8 cellular contexts compared by ENCODE assay signal in the genomic region with DNA sequence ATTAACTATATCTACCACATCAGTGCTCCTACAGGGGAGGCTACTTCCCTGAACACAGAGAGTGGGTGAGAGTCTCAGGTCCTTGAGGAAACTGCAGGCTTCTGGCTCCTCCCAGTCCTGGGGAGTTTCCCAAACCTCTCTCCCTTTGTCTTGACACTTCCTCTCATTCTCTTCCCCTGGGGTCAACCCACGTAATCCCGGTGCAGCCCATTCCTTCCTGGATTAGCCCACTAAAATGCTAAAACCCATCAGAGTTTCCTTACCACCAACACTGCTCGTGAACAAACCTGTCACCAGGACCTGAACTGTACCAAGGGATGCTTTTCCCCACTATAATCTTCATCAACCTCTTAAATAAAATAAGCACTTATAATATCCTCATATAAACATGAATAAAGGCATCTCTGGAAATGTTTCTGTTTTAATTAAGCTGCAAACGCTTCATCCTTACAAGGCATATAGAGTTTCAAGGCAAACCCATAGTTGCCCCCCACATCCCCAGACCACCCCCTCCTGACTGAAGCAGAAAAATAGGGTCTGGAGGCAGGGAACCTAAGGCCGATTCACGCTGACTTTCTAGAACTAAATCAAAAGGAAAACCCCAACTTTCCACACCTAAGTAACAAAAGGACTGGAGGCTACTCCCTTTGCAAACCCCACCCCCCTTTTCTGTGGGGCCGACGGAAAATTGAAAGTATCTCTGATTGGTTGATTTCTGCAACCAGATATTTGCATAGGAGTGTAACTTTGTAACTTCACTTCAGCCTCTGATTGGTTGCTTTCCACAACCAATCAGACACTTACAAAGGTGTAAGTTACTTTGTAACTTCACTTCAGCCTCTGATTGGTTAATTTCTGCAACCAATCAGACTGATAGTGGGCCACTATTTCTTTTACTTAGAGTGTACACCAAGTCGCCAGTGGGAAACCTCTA. TPM values are rescaled to one million over a fixed set of nuclear protein-coding genes. Genes with fewer than 3 reads are reported as not detected.
A peak's percentile ranks its signal among the peaks of the same experiment; 100 is the strongest.
DNase-seq lines count a peak whose midpoint lies in the region; ATAC-seq and TF ChIP-seq lines count a peak whose summit lies in the region.

No MANE protein-coding gene starts in this region.

- no peak overlapping the region for H3K18ac ChIP-seq in IMR-90 (ENCODE audit: low read depth, low read length)

- TF ChIP-seq POLR2A in IMR-90 (IDR thresholded peaks at IDR 0.05; ENCODE audit: low read depth, low read length) (no peak), suprapubic skin (IDR thresholded peaks at IDR 0.05) (no peak)

- TF ChIP-seq CTCF in IMR-90 (conservative IDR thresholded peaks at IDR 0.05; ENCODE audit: low read depth, low read length), result no peak
- no peak for TF ChIP-seq CTCF in right atrium auricular region (IDR thresholded peaks at IDR 0.05)
- no peak for TF ChIP-seq CTCF in suprapubic skin (IDR thresholded peaks at IDR 0.05)

- 92% methylated on average over 2 of the region's 9 CpGs; no CpG with 5 or more reads in 1 of the 2 experiments for WGBS in IMR-90 (ENCODE audit: extremely low coverage in 2 of 2, insufficient read length in 1 of 2), 2 experiments
- 44% methylated on average over 9 of the region's 9 CpGs for WGBS in suprapubic skin

- H2BK20ac ChIP-seq in IMR-90 (ENCODE audit: low read depth, low read length), result 0 out of 2 replicates have a peak overlapping the region, but pooled peaks have one; percentile 29

- no peak overlapping the region for H3K23ac ChIP-seq in IMR-90 (ENCODE audit: low read depth, low read length)

- no peak overlapping the region for H3K56ac ChIP-seq in IMR-90 (ENCODE audit: extremely low read depth, insufficient read depth, low read length)

- no peak overlapping the region for H3K14ac ChIP-seq in IMR-90 (replicated peaks; ENCODE audit: low read depth, low read length)

- H2BK120ac ChIP-seq in IMR-90 (ENCODE audit: low read depth, low read length), result peak overlapping the region; percentile 68

- H4K91ac ChIP-seq in IMR-90 (ENCODE audit: insufficient read depth, low read depth, low read length), result peak overlapping the region; percentile 54; the same call in 1 of the 2 replicates

- H3K4me1 ChIP-seq in IMR-90 (ENCODE audit: control insufficient read depth, insufficient read depth, low read length) (peaks cover 10% of the 10 kb centered on the region; the same call in 1 of the 2 replicates), right atrium auricular region (peaks cover 0 to 27% of the 10 kb centered on the region in 2 donors), suprapubic skin (peaks cover 37% of the 10 kb centered on the region)

- no peak overlapping the region for H2AK5ac ChIP-seq in IMR-90 (ENCODE audit: low read depth, low read length)

- peak overlapping the region in 1 of 2 experiments; percentile 53; a peak in 1 of 4 replicates for H4K8ac ChIP-seq in IMR-90 (ENCODE audit: low read depth in 2 of 2, low read length in 2 of 2)

- peak; percentile 60 for DNase-seq in activated CD8-positive, alpha-beta memory T cell treated with anti-CD3 and anti-CD28 coated beads, Interleukin-2, amount 50 U/mL, for 48 hours
- DNase-seq in activated CD8-positive, alpha-beta memory T cell treated with anti-CD3 and anti-CD28 coated beads for 24 hours, result no peak
- peak; percentile 30 for DNase-seq in IMR-90
- peak; percentile 65 to 72 for DNase-seq in activated T-cell treated with anti-CD3 and anti-CD28 coated beads, Interleukin-2, amount 50 U/mL, for 48 hours
- DNase-seq in right atrium auricular region (ENCODE audit: low spot score), result no peak
- peak in 1 of 2 donors; percentile 65 for DNase-seq in suprapubic skin (ENCODE audit: low spot score in 2 of 2)
- DNase-seq in left lobe of liver (ENCODE audit: low spot score), result no peak
- DNase-seq in NCI-H345 (lab: John Stamatoyannopoulos, UW), result no peak

- H2BK15ac ChIP-seq in IMR-90 (ENCODE audit: low read depth, low read length), result peak overlapping the region; percentile 30; the same call in 1 of the 3 replicates

- no peak overlapping the region for H3K4me2 ChIP-seq in IMR-90 (ENCODE audit: low read depth, low read length)

- H3K4me3 ChIP-seq in IMR-90 (ENCODE audit: insufficient read depth, low read depth, low read length) (no peak overlapping the region), right atrium auricular region (no peak overlapping the region), suprapubic skin (no peak overlapping the region)

- no peak overlapping the region for H3K9ac ChIP-seq in IMR-90 (ENCODE audit: low read depth, low read length)

- H4K20me1 ChIP-seq in IMR-90 (ENCODE audit: insufficient read depth, low read length), result no peaks in the 10 kb centered on the region

- dilution Hi-C loops in IMR-90 (cut with HindIII; ENCODE audit: low sequenced_read_pairs, unreplicated experiment), result no loop called here

- peak overlapping the region; percentile 46 for H2AFZ ChIP-seq in IMR-90 (replicated peaks; ENCODE audit: low read length, poor library complexity)

- in situ Hi-C loops in IMR-90 (cut with MboI; ENCODE audit: low sequenced_read_pairs), result loop anchor here (10.0 kb wide), 1 partner anchor 430 kb away; no protein-coding TSS in a partner anchor

- H3K36me3 ChIP-seq in IMR-90 (ENCODE audit: control insufficient read depth, insufficient read depth, low read length) (no peaks in the 10 kb centered on the region), right atrium auricular region (no peaks in the 10 kb centered on the region), suprapubic skin (no peaks in the 10 kb centered on the region)

- no peak for TF ChIP-seq EP300 in suprapubic skin (IDR thresholded peaks at IDR 0.05)

- intact Hi-C loops in IMR-90 (cut with micrococcal nuclease), result loop anchor here (5.0 kb wide), 2 partner anchors 133 to 292 kb away; no protein-coding TSS in a partner anchor

- H3K79me1 ChIP-seq in IMR-90 (ENCODE audit: low read depth in 1 of 2, low read length in 2 of 2), result peaks cover 0 to 4% of the 10 kb centered on the region in 2 experiments; a peak in 2 of 4 replicates

- no peaks in the 10 kb centered on the region for H3K9me3 ChIP-seq in IMR-90 (ENCODE audit: control insufficient read depth, insufficient read depth, low read length)
- no peaks in the 10 kb centered on the region for H3K9me3 ChIP-seq in right atrium auricular region
- H3K9me3 ChIP-seq in suprapubic skin, result no peaks in the 10 kb centered on the region

- no peak overlapping the region for H4K5ac ChIP-seq in IMR-90 (ENCODE audit: low read depth, low read length)

- peak overlapping the region; percentile 47 for H2AK9ac ChIP-seq in IMR-90 (replicated peaks; ENCODE audit: low read depth, low read length, poor library complexity)

- no peaks in the 10 kb centered on the region for H3K27me3 ChIP-seq in IMR-90 (ENCODE audit: control insufficient read depth, insufficient read depth, low read length)
- H3K27me3 ChIP-seq in right atrium auricular region, result no peaks in the 10 kb centered on the region
- no peaks in the 10 kb centered on the region for H3K27me3 ChIP-seq in suprapubic skin

- no peak overlapping the region for H2BK5ac ChIP-seq in IMR-90 (ENCODE audit: low read depth, low read length, poor library complexity, severe bottlenecking)

- H3K4ac ChIP-seq in IMR-90 (ENCODE audit: low read depth, low read length), result peak overlapping the region; percentile 30; the same call in 1 of the 2 replicates

- CTCF ChIA-PET in IMR-90 (lab: Yijun Ruan, JAX), result interaction anchor here (0.6 to 2.2 kb wide), 3 partner anchors 96 to 181 kb away, joined by 4 to 6 read pairs (median 5); no protein-coding TSS in a partner anchor

- POLR2A ChIA-PET in IMR-90 (lab: Charles Lee; ENCODE audit: unreplicated experiment), result no interaction called here

- no peak for ATAC-seq in IMR-90 (ENCODE audit: low read depth)
- no peak for ATAC-seq in left lobe of liver

- H3K9me1 ChIP-seq in IMR-90 (ENCODE audit: insufficient read depth, low read length), result no peaks in the 10 kb centered on the region

- no TSS peak for BruUV-seq in IMR-90 (replicated peaks; lab: Mats Ljungman, UMichigan)

- TF ChIP-seq RAD21 in IMR-90 (IDR thresholded peaks at IDR 0.05; ENCODE audit: low read length), result no peak

- no peak overlapping the region for H3K27ac ChIP-seq in IMR-90 (ENCODE audit: insufficient read depth, low read length)
- H3K27ac ChIP-seq in right atrium auricular region, result peak overlapping the region; percentile 35 to 75
- H3K27ac ChIP-seq in suprapubic skin, result peak overlapping the region; percentile 51

TF ChIP-seq in IMR-90, 13 proteins besides CTCF, POLR2A, EP300 and RAD21:
- TF ChIP-seq CHD1 (IDR thresholded peaks at IDR 0.05; ENCODE audit: low read depth, low read length) (no peak), BHLHE40 (IDR thresholded peaks at IDR 0.05; ENCODE audit: low read depth, low read length) (no peak)

RNA-seq across cellular contexts. Expression of a gene that starts 19.0 kb away (rescaled TPM):
- total RNA-seq in IMR-90 (2012; rRNA removed), result 842 and 3,620 TPM in 2 replicates
- 5,527 and 7,531 TPM in 2 replicates for polyA plus RNA-seq in IMR-90 (2012; rRNA removed)
- 7,585 and 16,787 TPM in 2 replicates for polyA plus RNA-seq in IMR-90 (2012; cell fraction: cytosol; rRNA removed)
- 1,357 and 2,658 TPM in 2 replicates for polyA plus RNA-seq in IMR-90 (2012; cell fraction: nucleus; rRNA removed; ENCODE audit: low replicate concordance)
- 1,000 to 10,000 TPM; 1,113 to 1,769 TPM for total RNA-seq in right atrium auricular region
- 1,000 to 10,000 TPM in 2 of 4 donors, 100 to 1,000 TPM in 2; 859 to 1,108 (median 964) TPM for total RNA-seq in suprapubic skin
- total RNA-seq in left lobe of liver, result 112 TPM

RNA-seq across cellular contexts. Expression of a gene that starts 43.6 kb away (rescaled TPM):
- 19.7 and 20.3 TPM in 2 replicates for total RNA-seq in IMR-90 (2012; rRNA removed)
- 15.3 and 17.6 TPM in 2 replicates for polyA plus RNA-seq in IMR-90 (2012; rRNA removed)
- polyA plus RNA-seq in IMR-90 (2012; cell fraction: cytosol; rRNA removed), result 8.1 and 12.6 TPM in 2 replicates
- 7.4 and 9.4 TPM in 2 replicates for polyA plus RNA-seq in IMR-90 (2012; cell fraction: nucleus; rRNA removed; ENCODE audit: low replicate concordance)
- total RNA-seq in right atrium auricular region, result 1 to 10 TPM; 1.2 to 1.7 TPM
- total RNA-seq in suprapubic skin, result 1 to 10 TPM in 2 of 4 donors, under 1 TPM in 1, not detected in 1; 0.68 to 2.4 (median 1.7) TPM
- 0.68 TPM for total RNA-seq in left lobe of liver

RNA-seq across cellular contexts. Expression of a gene that starts 46.5 kb away (rescaled TPM):
- total RNA-seq in IMR-90 (2012; rRNA removed) (108 and 118 TPM in 2 replicates), right atrium auricular region (10 to 100 TPM; 53.1 to 69.5 TPM), suprapubic skin (10 to 100 TPM; 23.5 to 42.6 (median 29.3) TPM), left lobe of liver (39.1 TPM)
- 49.6 and 49.9 TPM in 2 replicates for polyA plus RNA-seq in IMR-90 (2012; rRNA removed)
- polyA plus RNA-seq in IMR-90 (2012; cell fraction: cytosol; rRNA removed), result 7.8 and 8.4 TPM in 2 replicates
- polyA plus RNA-seq in IMR-90 (2012; cell fraction: nucleus; rRNA removed; ENCODE audit: low replicate concordance), result 5.9 and 39.0 TPM in 2 replicates

Comparison
In these comparisons a context has a peak if more than half of its experiments do, and no peak if none do; other contexts are left out.
1. DNase-seq: peak in activated CD8-positive, alpha-beta memory T cell treated with anti-CD3 and anti-CD28 coated beads, Interleukin-2, amount 50 U/mL, for 48 hours (single experiment), IMR-90 (single experiment) and activated T-cell treated with anti-CD3 and anti-CD28 coated beads, Interleukin-2, amount 50 U/mL, for 48 hours (2 of 2); none in activated CD8-positive, alpha-beta memory T cell treated with anti-CD3 and anti-CD28 coated beads for 24 hours (single experiment), right atrium auricular region (single experiment), left lobe of liver (single experiment) and NCI-H345 (single experiment).